In the genomic region with DNA sequence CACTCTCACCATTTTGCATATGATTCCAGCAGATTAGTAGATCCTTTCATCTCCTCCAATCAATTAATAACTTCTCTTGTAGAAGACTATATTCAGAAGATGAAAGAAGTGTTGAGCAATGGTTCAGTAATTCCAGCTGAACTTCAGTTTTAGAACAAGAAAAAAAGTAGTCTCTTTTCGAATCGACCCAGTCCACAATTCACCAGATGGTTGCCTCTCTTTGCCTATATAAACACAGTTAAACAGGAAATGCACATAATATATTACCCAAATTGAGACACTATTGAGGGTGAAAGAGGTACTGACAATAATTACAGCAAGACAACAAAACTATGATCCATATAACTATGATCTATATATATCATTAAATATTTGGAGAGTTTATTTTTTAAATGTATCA, we compare ENCODE assay signal across 20 cellular contexts. TPM values are rescaled to one million over a fixed set of nuclear protein-coding genes. Genes with fewer than 3 reads are reported as not detected.
A peak's percentile ranks its signal among the peaks of the same experiment; 100 is the strongest.
DNase-seq lines count a peak whose midpoint lies in the region; ATAC-seq, FAIRE-seq and TF ChIP-seq lines count a peak whose summit lies in the region.
"Had no signal": no experiment of that assay in that cellular context is flagged by ENCODE, and none has a peak within 500 bp of the region (broad histone marks: within the 10 kb centered on the region; RNA-seq: fewer than 3 reads in every experiment).

No MANE protein-coding gene starts in this region.

- no peak for TF ChIP-seq POLR2A in suprapubic skin (IDR thresholded peaks at IDR 0.05)

- peak overlapping the region; percentile 85 for H3K27ac Mint-ChIP-seq in astrocyte (ENCODE audit: unreplicated experiment)
- no peak overlapping the region for H3K27ac Mint-ChIP-seq in immature natural killer cell
- H3K27ac Mint-ChIP-seq: activated CD4-positive, alpha-beta T cell treated with anti-CD3 and anti-CD28 coated beads, Interleukin-2, amount 10 ng/mL, durations not matched to agents 7 days and 5 days; CD8-positive, alpha-beta T cell; T-cell had no signal

- H3K4me1 Mint-ChIP-seq in astrocyte (ENCODE audit: low read depth, unreplicated experiment) (peaks cover 21% of the 10 kb centered on the region), immature natural killer cell (no peaks in the 10 kb centered on the region)
- H3K4me1 Mint-ChIP-seq: activated CD4-positive, alpha-beta T cell treated with anti-CD3 and anti-CD28 coated beads, Interleukin-2, amount 10 ng/mL, durations not matched to agents 7 days and 5 days; T-cell had no signal

- no peak for TF ChIP-seq EP300 in suprapubic skin (IDR thresholded peaks at IDR 0.05)

- H3K9me3 ChIP-seq in astrocyte (ENCODE audit: insufficient read depth, low read depth, low read length) (no peaks in the 10 kb centered on the region), suprapubic skin (no peaks in the 10 kb centered on the region), kidney (ENCODE audit: control insufficient read depth in 1 of 2, low read length in 2 of 2) (no peaks in the 10 kb centered on the region), right atrium auricular region (no peaks in the 10 kb centered on the region)
- H3K9me3 ChIP-seq: thoracic aorta had no signal

- TF ChIP-seq CTCF in astrocyte (IDR thresholded peaks at IDR 0.05; ENCODE audit: insufficient read depth, low read depth, low read length) (no peak), suprapubic skin (IDR thresholded peaks at IDR 0.05) (no peak), kidney (IDR thresholded peaks at IDR 0.05; ENCODE audit: borderline replicate concordance, extremely low read depth, insufficient read depth) (no peak), right atrium auricular region (IDR thresholded peaks at IDR 0.05) (no peak)

- no peaks in the 10 kb centered on the region for H3K27me3 Mint-ChIP-seq in astrocyte (ENCODE audit: low read depth, unreplicated experiment)
- peaks cover 0 to 9% (median 5%) of the 10 kb centered on the region in 3 donors for H3K27me3 Mint-ChIP-seq in immature natural killer cell (ENCODE audit: low read depth in 3 of 3)

- H4K20me1 ChIP-seq in astrocyte (ENCODE audit: insufficient read depth, low read length) = no peaks in the 10 kb centered on the region

- H3K27me3 ChIP-seq in astrocyte (ENCODE audit: insufficient read depth, low read length) (no peaks in the 10 kb centered on the region), suprapubic skin (no peaks in the 10 kb centered on the region), right atrium auricular region (no peaks in the 10 kb centered on the region)

- 60% methylated on average over 2 of the region's 2 CpGs for WGBS in suprapubic skin

- H3K36me3 Mint-ChIP-seq in astrocyte (ENCODE audit: low read depth, unreplicated experiment) (no peaks in the 10 kb centered on the region), immature natural killer cell (no peaks in the 10 kb centered on the region)
- H3K36me3 Mint-ChIP-seq: CD8-positive, alpha-beta T cell; T-cell had no signal

- H3K9me3 Mint-ChIP-seq in astrocyte (ENCODE audit: unreplicated experiment) (no peaks in the 10 kb centered on the region), immature natural killer cell (no peaks in the 10 kb centered on the region)
- H3K9me3 Mint-ChIP-seq: activated CD4-positive, alpha-beta T cell treated with anti-CD3 and anti-CD28 coated beads, Interleukin-2, amount 10 ng/mL, durations not matched to agents 7 days and 5 days; CD8-positive, alpha-beta T cell; T-cell had no signal

- peaks cover 8% of the 10 kb centered on the region for H3K4me1 ChIP-seq in astrocyte (ENCODE audit: insufficient read depth, low read length)
- no peaks in the 10 kb centered on the region for H3K4me1 ChIP-seq in suprapubic skin
- H3K4me1 ChIP-seq in kidney (ENCODE audit: control insufficient read depth in 1 of 2, insufficient read depth in 1 of 2, low read depth in 1 of 2, low read length in 2 of 2) = no peaks in the 10 kb centered on the region
- H3K4me1 ChIP-seq in right atrium auricular region = peaks cover 0 to 5% of the 10 kb centered on the region in 2 donors

- H3K9ac ChIP-seq in astrocyte (ENCODE audit: low read length) (no peak overlapping the region), kidney (ENCODE audit: low read length in 2 of 2) (no peak overlapping the region)

- intact Hi-C loops in kidney (cut with DNase I) = no loop called here

- no peak overlapping the region for H2AFZ ChIP-seq in astrocyte (ENCODE audit: low read depth, low read length)

- H3K4me2 ChIP-seq in astrocyte (ENCODE audit: low read length) = no peak overlapping the region

- peak; percentile 69 for ATAC-seq in GM18517 (IDR thresholded peaks at IDR 0.05; ENCODE audit: unreplicated experiment)
- ATAC-seq in GM21447 (IDR thresholded peaks at IDR 0.05; ENCODE audit: unreplicated experiment) = peak; percentile 70
- peak; percentile 66 for ATAC-seq in HG03135 (IDR thresholded peaks at IDR 0.05; ENCODE audit: unreplicated experiment)
- ATAC-seq: CD8-positive, alpha-beta T cell; T-cell had no signal

- H3K36me3 ChIP-seq in astrocyte (ENCODE audit: insufficient read depth, low read length) (no peaks in the 10 kb centered on the region), suprapubic skin (no peaks in the 10 kb centered on the region), kidney (ENCODE audit: control insufficient read depth in 1 of 2, insufficient read depth in 2 of 2, low read length in 2 of 2) (no peaks in the 10 kb centered on the region), right atrium auricular region (no peaks in the 10 kb centered on the region)
- H3K36me3 ChIP-seq: thoracic aorta had no signal

- H3K4me3 ChIP-seq in astrocyte (ENCODE audit: insufficient read depth, low read depth, low read length) (no peak overlapping the region), suprapubic skin (no peak overlapping the region), kidney (ENCODE audit: low read length in 2 of 2) (no peak overlapping the region), right atrium auricular region (no peak overlapping the region)
- H3K4me3 ChIP-seq: thoracic aorta had no signal

- no peak overlapping the region for H3K4me3 Mint-ChIP-seq in astrocyte (ENCODE audit: unreplicated experiment)
- H3K4me3 Mint-ChIP-seq in immature natural killer cell = no peak overlapping the region
- H3K4me3 Mint-ChIP-seq: activated CD4-positive, alpha-beta T cell treated with anti-CD3 and anti-CD28 coated beads, Interleukin-2, amount 10 ng/mL, durations not matched to agents 7 days and 5 days; CD8-positive, alpha-beta T cell; T-cell had no signal

- no peaks in the 10 kb centered on the region for H3K79me2 ChIP-seq in astrocyte (ENCODE audit: insufficient read depth, low read length)

- DNase-seq in astrocyte (ENCODE audit: low read depth) = no peak
- DNase-seq in immature natural killer cell = no peak
- DNase-seq in suprapubic skin (ENCODE audit: low spot score in 2 of 2) = no peak
- DNase-seq in kidney = no peak
- DNase-seq in right atrium auricular region (ENCODE audit: low spot score) = no peak
- DNase-seq: activated CD4-positive, alpha-beta T cell treated with anti-CD3 and anti-CD28 coated beads, Interleukin-2, amount 10 ng/mL, durations not matched to agents 7 days and 5 days; activated CD8-positive, alpha-beta memory T cell treated with anti-CD3 and anti-CD28 coated beads, Interleukin-2, amount 50 U/mL, for 4 hours; CD8-positive, alpha-beta T cell; cortex of kidney; NCI-H1105 treated with DMSO at 0.1 percent for 48 hours; NCI-H2107; occipital lobe; Right ventricle myocardium superior; T-cell had no signal

- FAIRE-seq in astrocyte (lab: Jason Lieb, UNC) = no peak
- FAIRE-seq in kidney (lab: Jason Lieb, UNC) = no peak
- FAIRE-seq: bronchial epithelial cell, endometrium had no signal

- H3K27ac ChIP-seq in astrocyte (ENCODE audit: low read depth, low read length) (no peak overlapping the region), suprapubic skin (no peak overlapping the region), kidney (ENCODE audit: low read depth in 2 of 2, low read length in 2 of 2) (no peak overlapping the region), right atrium auricular region (no peak overlapping the region)
- H3K27ac ChIP-seq: thoracic aorta had no signal

RNA-seq across cellular contexts. Expression of gene FAM241A, which starts 16.8 kb away (rescaled TPM):
- 1.5 and 1.7 TPM in 2 replicates for total RNA-seq in astrocyte
- polyA plus RNA-seq in immature natural killer cell = 1 to 10 TPM in 1 of 3 donors, under 1 TPM in 2; 0.67 to 1.4 (median 0.71) TPM
- total RNA-seq in suprapubic skin = 1 to 10 TPM; 2.8 to 3.7 (median 3.4) TPM
- total RNA-seq in kidney = 2.9 TPM
- 1.9 TPM for polyA plus RNA-seq in kidney (ENCODE audit: insufficient read depth, low read depth, low replicate concordance)
- 1 to 10 TPM; 6.0 to 6.7 TPM for total RNA-seq in right atrium auricular region
